Comparison of ENCODE assay signal across 1 cellular context in the genomic region with DNA sequence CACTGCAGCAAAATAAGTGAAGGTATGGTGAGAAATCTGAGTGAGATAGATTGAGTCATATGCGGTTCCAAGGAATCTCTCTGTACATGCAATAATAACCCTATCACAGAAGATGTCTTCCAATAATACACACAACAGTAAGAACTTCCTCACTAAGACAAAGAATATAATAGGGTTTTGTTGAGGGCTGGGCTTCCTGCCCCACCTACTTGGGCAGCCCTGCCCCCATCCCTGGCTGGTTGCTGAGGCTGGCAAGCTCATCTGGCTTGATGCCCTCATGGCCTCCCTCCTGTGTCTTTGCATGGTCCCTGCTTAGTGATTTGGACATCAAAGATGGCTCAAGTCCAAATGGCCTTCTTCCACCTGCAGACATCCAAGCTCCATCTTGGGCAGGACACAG.
TF ChIP-seq lines count a peak whose summit lies in the region.

No MANE protein-coding gene starts in this region.

TF ChIP-seq in HepG2, 621 proteins besides CTCF, POLR2A, EP300 and RAD21:
- TF ChIP-seq, protein P1, sequence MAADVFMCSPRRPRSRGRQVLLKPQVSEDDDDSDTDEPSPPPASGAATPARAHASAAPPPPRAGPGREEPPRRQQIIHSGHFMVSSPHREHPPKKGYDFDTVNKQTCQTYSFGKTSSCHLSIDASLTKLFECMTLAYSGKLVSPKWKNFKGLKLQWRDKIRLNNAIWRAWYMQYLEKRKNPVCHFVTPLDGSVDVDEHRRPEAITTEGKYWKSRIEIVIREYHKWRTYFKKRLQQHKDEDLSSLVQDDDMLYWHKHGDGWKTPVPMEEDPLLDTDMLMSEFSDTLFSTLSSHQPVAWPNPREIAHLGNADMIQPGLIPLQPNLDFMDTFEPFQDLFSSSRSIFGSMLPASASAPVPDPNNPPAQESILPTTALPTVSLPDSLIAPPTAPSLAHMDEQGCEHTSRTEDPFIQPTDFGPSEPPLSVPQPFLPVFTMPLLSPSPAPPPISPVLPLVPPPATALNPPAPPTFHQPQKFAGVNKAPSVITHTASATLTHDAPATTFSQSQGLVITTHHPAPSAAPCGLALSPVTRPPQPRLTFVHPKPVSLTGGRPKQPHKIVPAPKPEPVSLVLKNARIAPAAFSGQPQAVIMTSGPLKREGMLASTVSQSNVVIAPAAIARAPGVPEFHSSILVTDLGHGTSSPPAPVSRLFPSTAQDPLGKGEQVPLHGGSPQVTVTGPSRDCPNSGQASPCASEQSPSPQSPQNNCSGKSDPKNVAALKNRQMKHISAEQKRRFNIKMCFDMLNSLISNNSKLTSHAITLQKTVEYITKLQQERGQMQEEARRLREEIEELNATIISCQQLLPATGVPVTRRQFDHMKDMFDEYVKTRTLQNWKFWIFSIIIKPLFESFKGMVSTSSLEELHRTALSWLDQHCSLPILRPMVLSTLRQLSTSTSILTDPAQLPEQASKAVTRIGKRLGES (CRISPR knock-in tag; IDR thresholded peaks at IDR 0.05; ENCODE audit: borderline replicate concordance) = no peak
- TF ChIP-seq ZMAT3 (CRISPR knock-in tag; conservative IDR thresholded peaks at IDR 0.05) = no peak
- no peak for TF ChIP-seq SETDB1 (CRISPR knock-in tag; IDR thresholded peaks at IDR 0.05; ENCODE audit: borderline replicate concordance)
- TF ChIP-seq DPF2 (CRISPR knock-in tag; IDR thresholded peaks at IDR 0.05; ENCODE audit: borderline replicate concordance, low read depth) = no peak
- no peak for TF ChIP-seq ZNF674 (CRISPR knock-in tag; IDR thresholded peaks at IDR 0.05; ENCODE audit: low read depth)
- no peak for TF ChIP-seq TAF15 (IDR thresholded peaks at IDR 0.05; ENCODE audit: low read depth, low read length, poor library complexity, severe bottlenecking)
- TF ChIP-seq HNRNPUL1 (IDR thresholded peaks at IDR 0.05; ENCODE audit: low read depth, low read length) = no peak
- no peak for TF ChIP-seq KAT2B (IDR thresholded peaks at IDR 0.05; ENCODE audit: borderline replicate concordance, low read depth, low read length)
- no peak for TF ChIP-seq ZNF431 (CRISPR knock-in tag; IDR thresholded peaks at IDR 0.05; ENCODE audit: borderline replicate concordance, low read depth)
- no peak for TF ChIP-seq ZNF883 (CRISPR knock-in tag; IDR thresholded peaks at IDR 0.05; ENCODE audit: not compliant biosample characterization)
- TF ChIP-seq ZNF510 (CRISPR knock-in tag; IDR thresholded peaks at IDR 0.05; ENCODE audit: low read depth) = no peak
- TF ChIP-seq, protein P2, sequence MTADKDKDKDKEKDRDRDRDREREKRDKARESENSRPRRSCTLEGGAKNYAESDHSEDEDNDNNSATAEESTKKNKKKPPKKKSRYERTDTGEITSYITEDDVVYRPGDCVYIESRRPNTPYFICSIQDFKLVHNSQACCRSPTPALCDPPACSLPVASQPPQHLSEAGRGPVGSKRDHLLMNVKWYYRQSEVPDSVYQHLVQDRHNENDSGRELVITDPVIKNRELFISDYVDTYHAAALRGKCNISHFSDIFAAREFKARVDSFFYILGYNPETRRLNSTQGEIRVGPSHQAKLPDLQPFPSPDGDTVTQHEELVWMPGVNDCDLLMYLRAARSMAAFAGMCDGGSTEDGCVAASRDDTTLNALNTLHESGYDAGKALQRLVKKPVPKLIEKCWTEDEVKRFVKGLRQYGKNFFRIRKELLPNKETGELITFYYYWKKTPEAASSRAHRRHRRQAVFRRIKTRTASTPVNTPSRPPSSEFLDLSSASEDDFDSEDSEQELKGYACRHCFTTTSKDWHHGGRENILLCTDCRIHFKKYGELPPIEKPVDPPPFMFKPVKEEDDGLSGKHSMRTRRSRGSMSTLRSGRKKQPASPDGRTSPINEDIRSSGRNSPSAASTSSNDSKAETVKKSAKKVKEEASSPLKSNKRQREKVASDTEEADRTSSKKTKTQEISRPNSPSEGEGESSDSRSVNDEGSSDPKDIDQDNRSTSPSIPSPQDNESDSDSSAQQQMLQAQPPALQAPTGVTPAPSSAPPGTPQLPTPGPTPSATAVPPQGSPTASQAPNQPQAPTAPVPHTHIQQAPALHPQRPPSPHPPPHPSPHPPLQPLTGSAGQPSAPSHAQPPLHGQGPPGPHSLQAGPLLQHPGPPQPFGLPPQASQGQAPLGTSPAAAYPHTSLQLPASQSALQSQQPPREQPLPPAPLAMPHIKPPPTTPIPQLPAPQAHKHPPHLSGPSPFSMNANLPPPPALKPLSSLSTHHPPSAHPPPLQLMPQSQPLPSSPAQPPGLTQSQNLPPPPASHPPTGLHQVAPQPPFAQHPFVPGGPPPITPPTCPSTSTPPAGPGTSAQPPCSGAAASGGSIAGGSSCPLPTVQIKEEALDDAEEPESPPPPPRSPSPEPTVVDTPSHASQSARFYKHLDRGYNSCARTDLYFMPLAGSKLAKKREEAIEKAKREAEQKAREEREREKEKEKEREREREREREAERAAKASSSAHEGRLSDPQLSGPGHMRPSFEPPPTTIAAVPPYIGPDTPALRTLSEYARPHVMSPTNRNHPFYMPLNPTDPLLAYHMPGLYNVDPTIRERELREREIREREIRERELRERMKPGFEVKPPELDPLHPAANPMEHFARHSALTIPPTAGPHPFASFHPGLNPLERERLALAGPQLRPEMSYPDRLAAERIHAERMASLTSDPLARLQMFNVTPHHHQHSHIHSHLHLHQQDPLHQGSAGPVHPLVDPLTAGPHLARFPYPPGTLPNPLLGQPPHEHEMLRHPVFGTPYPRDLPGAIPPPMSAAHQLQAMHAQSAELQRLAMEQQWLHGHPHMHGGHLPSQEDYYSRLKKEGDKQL (CRISPR knock-in tag; IDR thresholded peaks at IDR 0.05; ENCODE audit: low read depth) = no peak
- TF ChIP-seq TEAD2 (CRISPR knock-in tag; IDR thresholded peaks at IDR 0.05) = no peak
- TF ChIP-seq ZNF749 (CRISPR knock-in tag; IDR thresholded peaks at IDR 0.05; ENCODE audit: borderline replicate concordance) = no peak
